Comparison of ENCODE assay signal across 8 cellular contexts in genomic region chr17:75738218-75738802, GRCh38.
DNase-seq lines count a peak whose midpoint lies in the region; ATAC-seq and TF ChIP-seq lines count a peak whose summit lies in the region.

No MANE protein-coding gene starts in this region.

- peaks cover 10% of the 10 kb centered on the region for H3K4me1 Mint-ChIP-seq in stimulated activated naive CD8-positive, alpha-beta T cell treated with anti-CD3 and anti-CD28 coated beads, Interleukin-15, amount 100 ng/mL, for 72 hours

- ATAC-seq in stimulated activated naive CD8-positive, alpha-beta T cell treated with anti-CD3 and anti-CD28 coated beads, Interleukin-15, amount 100 ng/mL, for 72 hours = peak; percentile 80
- no peak for ATAC-seq in HG03521 (IDR thresholded peaks at IDR 0.05; ENCODE audit: unreplicated experiment)
- no peak for ATAC-seq in HG03457 (IDR thresholded peaks at IDR 0.05; ENCODE audit: unreplicated experiment)

- H3K4me3 Mint-ChIP-seq in stimulated activated naive CD8-positive, alpha-beta T cell treated with anti-CD3 and anti-CD28 coated beads, Interleukin-15, amount 100 ng/mL, for 72 hours = peak overlapping the region in 1 of 2 donors; percentile 33

- H3K9me3 Mint-ChIP-seq in stimulated activated naive CD8-positive, alpha-beta T cell treated with anti-CD3 and anti-CD28 coated beads, Interleukin-15, amount 100 ng/mL, for 72 hours = no peaks in the 10 kb centered on the region

- DNase-seq in activated T-cell treated with anti-CD3 and anti-CD28 coated beads for 48 hours (ENCODE audit: low read depth) (peak; percentile 31), globus pallidus (ENCODE audit: low spot score) (peak; percentile 59), NCI-H526 (lab: John Stamatoyannopoulos, UW) (no peak)
- no peak for DNase-seq in activated T-cell treated with anti-CD3 and anti-CD28 coated beads, Interleukin-2, amount 50 U/mL, for 48 hours
- peak in 1 of 2 donors; percentile 55 for DNase-seq in stimulated activated naive CD8-positive, alpha-beta T cell treated with anti-CD3 and anti-CD28 coated beads, Interleukin-15, amount 100 ng/mL, for 72 hours

- TF ChIP-seq POLR2A in Raji (IDR thresholded peaks at IDR 0.05; ENCODE audit: insufficient read depth, low read depth, low read length) = 0 out of 2 replicates have a peak, but pooled peaks have one; percentile 38

- H3K27me3 Mint-ChIP-seq in stimulated activated naive CD8-positive, alpha-beta T cell treated with anti-CD3 and anti-CD28 coated beads, Interleukin-15, amount 100 ng/mL, for 72 hours = no peaks in the 10 kb centered on the region

- peak overlapping the region; percentile 69 to 89 for H3K27ac Mint-ChIP-seq in stimulated activated naive CD8-positive, alpha-beta T cell treated with anti-CD3 and anti-CD28 coated beads, Interleukin-15, amount 100 ng/mL, for 72 hours

Comparison
In these comparisons a context has a peak if more than half of its experiments do, and no peak if none do; other contexts are left out.
1. DNase-seq: peak in activated T-cell treated with anti-CD3 and anti-CD28 coated beads for 48 hours (single experiment) and globus pallidus (single experiment); none in activated T-cell treated with anti-CD3 and anti-CD28 coated beads, Interleukin-2, amount 50 U/mL, for 48 hours (0 of 2) and NCI-H526 (0 of 2).